8 cellular contexts compared by ENCODE assay signal in genomic region chr11:102560555-102561011, GRCh38. TPM values are rescaled to one million over a fixed set of nuclear protein-coding genes. Genes with fewer than 3 reads are reported as not detected.
DNase-seq lines count a peak whose midpoint lies in the region; ATAC-seq and TF ChIP-seq lines count a peak whose summit lies in the region.

No MANE protein-coding gene starts in this region.

- TF ChIP-seq CTCF in GM12865 (IDR thresholded peaks at IDR 0.05; ENCODE audit: insufficient read depth, low read depth, low read length, missing control alignments) (no peak), PC-9 (conservative IDR thresholded peaks at IDR 0.05) (no peak)

- peaks cover 15% of the 10 kb centered on the region for H3F3A ChIP-seq in PC-9 (ENCODE audit: insufficient read depth, low read depth)

- H3K79me2 ChIP-seq in PC-9 (ENCODE audit: low read depth), result no peaks in the 10 kb centered on the region

- DNase-seq in GM12865 (ENCODE audit: low read depth) (peak; percentile 85), KBM-7 (peak; percentile 53), adipocyte (ENCODE audit: low read depth) (peak; percentile 87), midbrain (lab: John Stamatoyannopoulos, UW) (peak; percentile 49), PC-9 (no peak), NCI-H82 treated with DMSO at 0.1 percent for 48 hours (lab: John Stamatoyannopoulos, UW; ENCODE audit: unreplicated experiment) (no peak), T1000 (lab: John Stamatoyannopoulos, UW) (no peak)

- no peak overlapping the region for H3K4me2 ChIP-seq in PC-9

- H3K9ac ChIP-seq in adipocyte (ENCODE audit: low read length), result peak overlapping the region; percentile 69

- H4K20me1 ChIP-seq in PC-9 (ENCODE audit: insufficient read depth), result no peaks in the 10 kb centered on the region

- no TSS peak for BruUV-seq in PC-9 (replicated peaks; lab: Mats Ljungman, UMichigan)

- H3K27ac ChIP-seq in PC-9, result no peak overlapping the region

- intact Hi-C loops in PC-9 (cut with micrococcal nuclease; ENCODE audit: unreplicated experiment), result no loop called here

- no peaks in the 10 kb centered on the region for H3K9me2 ChIP-seq in PC-9 (ENCODE audit: insufficient read depth)

- POLR2A ChIA-PET in PC-9 (lab: Charles Lee; ENCODE audit: unreplicated experiment), result no interaction called here

- H3K4me3 ChIP-seq in GM12865 (ENCODE audit: low read depth, low read length), result peak overlapping the region; percentile 18; the same call in 1 of the 2 replicates
- peak overlapping the region; percentile 68 for H3K4me3 ChIP-seq in adipocyte (ENCODE audit: low read length)
- no peak overlapping the region for H3K4me3 ChIP-seq in PC-9

- CTCF ChIA-PET in PC-9 (lab: Charles Lee), result no interaction called here

- H3K4me1 ChIP-seq in adipocyte (ENCODE audit: control insufficient read depth, insufficient read depth, low read length) (peaks cover 32% of the 10 kb centered on the region), PC-9 (replicated peaks; ENCODE audit: insufficient read depth) (peaks cover 16% of the 10 kb centered on the region)

- H2AFZ ChIP-seq in PC-9, result no peak overlapping the region

- in situ Hi-C loops in KBM-7 (cut with MboI; ENCODE audit: low pct_unique_long_range_greater_than_20kb, low sequenced_read_pairs), result no loop called here

- H3K27me3 ChIP-seq in adipocyte (replicated peaks; ENCODE audit: control insufficient read depth, insufficient read depth, low read length) (no peaks in the 10 kb centered on the region), PC-9 (ENCODE audit: insufficient read depth, low read depth) (no peaks in the 10 kb centered on the region)

- H3K36me3 ChIP-seq in adipocyte (ENCODE audit: control insufficient read depth, insufficient read depth, low read length, severe bottlenecking) (no peaks in the 10 kb centered on the region), PC-9 (ENCODE audit: low read depth) (no peaks in the 10 kb centered on the region; the same call in 1 of the 2 replicates)

- peak; percentile 80 for ATAC-seq in GM21723 (IDR thresholded peaks at IDR 0.05; ENCODE audit: unreplicated experiment)

- H3K9me3 ChIP-seq in adipocyte (ENCODE audit: control insufficient read depth, low read length) (no peaks in the 10 kb centered on the region), PC-9 (ENCODE audit: insufficient read depth, low read depth) (peaks cover 8% of the 10 kb centered on the region; the same call in 1 of the 2 replicates)

RNA-seq across cellular contexts. Expression of gene MMP7, which starts 30.0 kb away (rescaled TPM):
- total RNA-seq in PC-9 (2021), result 1.1 and 1.3 TPM in 2 replicates

Comparison
In these comparisons a context has a peak if more than half of its experiments do, and no peak if none do; other contexts are left out.
1. DNase-seq: peak in GM12865 (single experiment), KBM-7 (single experiment), adipocyte (single experiment) and midbrain (single experiment); none in PC-9 (0 of 2), NCI-H82 treated with DMSO at 0.1 percent for 48 hours (single experiment) and T1000 (single experiment).